ENCODE assay signal across 23 cellular contexts in the genomic region with DNA sequence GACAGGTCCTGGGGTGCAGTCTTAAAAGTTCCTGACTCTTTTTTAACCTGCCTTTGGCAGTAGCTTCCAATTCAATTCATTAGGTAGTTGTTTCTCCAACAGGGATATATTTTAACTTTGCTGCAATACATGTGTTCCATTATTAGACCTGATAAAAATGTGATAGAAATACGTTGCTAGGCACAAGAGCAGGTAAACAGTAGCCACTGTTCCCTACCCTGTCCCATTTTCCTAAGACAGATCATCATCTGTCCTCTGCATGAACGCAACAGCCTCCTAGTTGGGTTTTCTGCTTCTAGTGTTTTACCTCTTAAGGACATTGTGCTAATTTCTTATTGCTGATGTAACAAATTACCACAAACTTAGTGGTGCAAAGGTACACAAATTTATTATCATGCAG.
"Had no signal": no experiment of that assay in that cellular context is flagged by ENCODE, and none has a peak within 500 bp of the region (broad histone marks: within the 10 kb centered on the region; RNA-seq: fewer than 3 reads in every experiment).

No MANE protein-coding gene starts in this region.

- FAIRE-seq: kidney, small intestine had no signal

- H3K27ac ChIP-seq: lower lobe of right lung, neutrophil, parathyroid adenoma, psoas muscle, sigmoid colon, spleen, suprapubic skin, thoracic aorta, tibial artery, upper lobe of right lung, uterus had no signal

- H3K27me3 ChIP-seq: sigmoid colon, spleen, suprapubic skin, tibial artery, upper lobe of right lung, uterus had no signal

- H3K36me3 ChIP-seq: lower lobe of right lung, neutrophil, sigmoid colon, spleen, suprapubic skin, thoracic aorta, tibial artery, upper lobe of right lung, uterus had no signal

- H3K4me1 ChIP-seq: lower lobe of right lung, parathyroid adenoma, psoas muscle, sigmoid colon, spleen, suprapubic skin, tibial artery, upper lobe of right lung, uterus had no signal

- H3K4me3 ChIP-seq: lower lobe of right lung, psoas muscle, sigmoid colon, spleen, suprapubic skin, thoracic aorta, tibial artery, upper lobe of right lung, uterus had no signal

- H3K9me3 ChIP-seq: lower lobe of right lung, neutrophil, psoas muscle, sigmoid colon, spleen, suprapubic skin, thoracic aorta, tibial artery, upper lobe of right lung, uterus had no signal

- DNase-seq: head of caudate nucleus; hippocampal formation; kidney; lower lobe of right lung; mammary epithelial cell; mesenchymal stem cell; naive thymus-derived CD8-positive, alpha-beta T cell; occipital lobe; psoas muscle; sigmoid colon; small intestine; spleen; stimulated activated CD4-positive, alpha-beta T cell treated with anti-CD3 and anti-CD28 coated beads, Interleukin-4, amount 100 ng/mL, for 24 hours; stimulated activated naive CD4-positive, alpha-beta T cell; tibial artery; trophoblast cell; upper lobe of right lung; uterus had no signal

- ATAC-seq: lower lobe of right lung; naive thymus-derived CD8-positive, alpha-beta T cell; psoas muscle; stimulated activated effector memory CD8-positive, alpha-beta T cell treated with anti-CD3 and anti-CD28 coated beads, Interleukin-12 subunit alpha, Interleukin-12 subunit beta, amount 100 ng/mL, for 72 hours; upper lobe of right lung had no signal
